Comparison of ENCODE assay signal across 27 cellular contexts in the genomic region with DNA sequence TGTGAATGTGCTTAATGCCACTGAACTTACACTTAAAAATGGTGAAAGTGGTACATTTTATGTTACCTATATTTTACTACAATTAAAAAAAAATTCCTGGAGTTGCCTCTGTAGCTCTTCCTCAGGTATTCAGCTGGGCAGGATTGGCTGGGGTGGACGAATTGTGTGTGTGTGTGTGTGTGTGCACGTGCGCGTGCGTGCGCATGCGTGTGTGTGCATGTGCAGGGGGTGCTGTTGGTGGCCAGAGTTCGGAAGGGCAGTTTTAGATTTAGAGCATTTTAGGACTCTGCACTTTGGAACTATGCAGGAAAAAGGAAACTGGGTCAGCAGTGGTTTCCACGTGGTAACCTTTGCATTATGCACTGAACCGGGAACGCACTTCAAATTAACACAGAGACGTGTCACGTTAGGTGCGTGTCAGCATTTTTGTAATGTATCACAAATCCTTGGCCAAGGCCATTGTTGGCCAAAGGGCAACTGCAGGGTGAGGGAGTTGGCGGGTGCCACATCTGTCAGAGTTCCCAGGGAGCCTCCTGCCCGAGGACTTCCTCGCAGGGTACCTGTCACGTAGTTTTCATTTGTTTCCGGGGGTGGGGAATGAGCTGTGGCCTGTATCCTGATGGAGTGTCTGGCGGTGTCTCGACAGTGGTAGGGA.
"Had no signal": no experiment of that assay in that cellular context is flagged by ENCODE, and none has a peak within 500 bp of the region (broad histone marks: within the 10 kb centered on the region; RNA-seq: fewer than 3 reads in every experiment).

No MANE protein-coding gene starts in this region.

- H3K4me3 ChIP-seq: breast epithelium, esophagus muscularis mucosa, hepatocyte, right atrium auricular region, upper lobe of right lung had no signal

- H3K9ac ChIP-seq: parathyroid adenoma had no signal

- H3K36me3 Mint-ChIP-seq: mesothelial cell of epicardium; naive B cell; stimulated activated effector memory CD8-positive, alpha-beta T cell treated with anti-CD3 and anti-CD28 coated beads, Interleukin-12 subunit alpha, Interleukin-12 subunit beta, amount 100 ng/mL, for 72 hours had no signal

- H3K36me3 ChIP-seq: breast epithelium, esophagus muscularis mucosa, right atrium auricular region, upper lobe of right lung had no signal

- H3K27me3 ChIP-seq: right atrium auricular region had no signal

- DNase-seq: activated CD4-positive, alpha-beta memory T cell treated with anti-CD3 and anti-CD28 coated beads, Interleukin-2, amount 10 ng/mL, durations not matched to agents 7 days and 5 days; activated CD4-positive, alpha-beta T cell treated with anti-CD3 and anti-CD28 coated beads, Interleukin-2, amount 10 ng/mL, durations not matched to agents 24 days and 14 days; activated CD4-positive, CD25-positive, alpha-beta regulatory T cell treated with anti-CD3 and anti-CD28 coated beads, Interleukin-2, amount 50 U/mL, for 72 hours; activated CD8-positive, alpha-beta memory T cell treated with anti-CD3 and anti-CD28 coated beads, Interleukin-2, amount 50 U/mL, for 48 hours; activated gamma-delta T cell treated with Interleukin-2 at 50 U/mL for 16 hours; activated naive CD4-positive, alpha-beta T cell treated with anti-CD3 and anti-CD28 coated beads, Interleukin-2, amount 50 U/mL, for 16 hours; activated T-cell treated with anti-CD3 and anti-CD28 coated beads, Interleukin-2, amount 50 U/mL, for 4 hours; amniotic stem cell; central memory CD4-positive, alpha-beta T cell; endodermal cell; foreskin keratinocyte; left cardiac atrium; naive B cell; nephron progenitor cell; nucleus accumbens; stimulated activated CD4-positive, alpha-beta T cell treated with anti-CD3 and anti-CD28 coated beads, Interleukin-4, amount 100 ng/mL, for 24 hours; T-helper 2 cell; upper lobe of right lung had no signal

- H3K9me3 ChIP-seq: breast epithelium, esophagus muscularis mucosa, right atrium auricular region, upper lobe of right lung had no signal

- H3K27ac ChIP-seq: breast epithelium, esophagus muscularis mucosa, foreskin keratinocyte, hepatocyte, parathyroid adenoma, right atrium auricular region, upper lobe of right lung had no signal

- H3K27ac Mint-ChIP-seq: activated CD4-positive, alpha-beta memory T cell treated with anti-CD3 and anti-CD28 coated beads, Interleukin-2, amount 10 ng/mL, durations not matched to agents 7 days and 5 days; activated CD4-positive, alpha-beta T cell treated with anti-CD3 and anti-CD28 coated beads, Interleukin-2, amount 10 ng/mL, durations not matched to agents 24 days and 14 days; activated T-helper 17 cell treated with anti-CD3 and anti-CD28 coated beads, Interleukin-2, amount 50 U/mL, for 72 hours; endodermal cell; mesothelial cell of epicardium; nephron progenitor cell; stimulated activated effector memory CD8-positive, alpha-beta T cell treated with anti-CD3 and anti-CD28 coated beads, Interleukin-12 subunit alpha, Interleukin-12 subunit beta, amount 100 ng/mL, for 72 hours; stimulated activated naive CD8-positive, alpha-beta T cell treated with anti-CD3 and anti-CD28 coated beads, Interleukin-15, Interleukin-2, amounts not matched to agents 100 ng/mL and 50 ng/mL, for 24 hours had no signal

- H3K27me3 Mint-ChIP-seq: activated CD4-positive, alpha-beta memory T cell treated with anti-CD3 and anti-CD28 coated beads, Interleukin-2, amount 10 ng/mL, durations not matched to agents 7 days and 5 days; activated CD4-positive, alpha-beta T cell treated with anti-CD3 and anti-CD28 coated beads, Interleukin-2, amount 10 ng/mL, durations not matched to agents 24 days and 14 days had no signal

- H3K4me3 Mint-ChIP-seq: activated CD4-positive, alpha-beta memory T cell treated with anti-CD3 and anti-CD28 coated beads, Interleukin-2, amount 10 ng/mL, durations not matched to agents 7 days and 5 days; activated CD4-positive, alpha-beta T cell treated with anti-CD3 and anti-CD28 coated beads, Interleukin-2, amount 10 ng/mL, durations not matched to agents 24 days and 14 days; activated T-cell treated with anti-CD3 and anti-CD28 coated beads, Interleukin-2, amount 50 U/mL, for 4 hours; activated T-helper 17 cell treated with anti-CD3 and anti-CD28 coated beads, Interleukin-2, amount 50 U/mL, for 72 hours; endodermal cell; mesothelial cell of epicardium; naive B cell; nephron progenitor cell; stimulated activated effector memory CD8-positive, alpha-beta T cell treated with anti-CD3 and anti-CD28 coated beads, Interleukin-12 subunit alpha, Interleukin-12 subunit beta, amount 100 ng/mL, for 72 hours; stimulated activated naive CD8-positive, alpha-beta T cell treated with anti-CD3 and anti-CD28 coated beads, Interleukin-15, Interleukin-2, amounts not matched to agents 100 ng/mL and 50 ng/mL, for 24 hours had no signal

- H3K4me1 Mint-ChIP-seq: activated CD4-positive, alpha-beta memory T cell treated with anti-CD3 and anti-CD28 coated beads, Interleukin-2, amount 10 ng/mL, durations not matched to agents 7 days and 5 days; activated CD4-positive, alpha-beta T cell treated with anti-CD3 and anti-CD28 coated beads, Interleukin-2, amount 10 ng/mL, durations not matched to agents 24 days and 14 days; activated T-helper 17 cell treated with anti-CD3 and anti-CD28 coated beads, Interleukin-2, amount 50 U/mL, for 72 hours; endodermal cell; mesothelial cell of epicardium; naive B cell; stimulated activated effector memory CD8-positive, alpha-beta T cell treated with anti-CD3 and anti-CD28 coated beads, Interleukin-12 subunit alpha, Interleukin-12 subunit beta, amount 100 ng/mL, for 72 hours had no signal

- ATAC-seq: activated T-cell treated with anti-CD3 and anti-CD28 coated beads, Interleukin-2, amount 50 U/mL, for 4 hours; activated T-helper 17 cell treated with anti-CD3 and anti-CD28 coated beads, Interleukin-2, amount 50 U/mL, for 72 hours; foreskin keratinocyte; left cardiac atrium; upper lobe of right lung had no signal

- H3K4me1 ChIP-seq: breast epithelium, esophagus muscularis mucosa, foreskin keratinocyte, right atrium auricular region, upper lobe of right lung had no signal
